ENCODE assay signal across 1 cellular context in genomic region chr6:56148488-56149190, GRCh38.
TF ChIP-seq lines count a peak whose summit lies in the region.

No MANE protein-coding gene starts in this region.

TF ChIP-seq in SK-N-SH treated with all-trans-retinoic acid at 6 μM for 48 hours, 23 proteins besides CTCF, POLR2A, EP300 and RAD21 (continued from another document):
- no peak for TF ChIP-seq OSR1 (CRISPR knock-in tag; IDR thresholded peaks at IDR 0.05)
- TF ChIP-seq CREB5 (CRISPR knock-in tag; IDR thresholded peaks at IDR 0.05; ENCODE audit: low read depth) = no peak
- no peak for TF ChIP-seq TOX (CRISPR knock-in tag; IDR thresholded peaks at IDR 0.05; ENCODE audit: borderline replicate concordance)
- no peak for TF ChIP-seq ZFP3 (CRISPR knock-in tag; IDR thresholded peaks at IDR 0.05)
- no peak for TF ChIP-seq CSDC2 (CRISPR knock-in tag; IDR thresholded peaks at IDR 0.05)
